In the genomic region with DNA sequence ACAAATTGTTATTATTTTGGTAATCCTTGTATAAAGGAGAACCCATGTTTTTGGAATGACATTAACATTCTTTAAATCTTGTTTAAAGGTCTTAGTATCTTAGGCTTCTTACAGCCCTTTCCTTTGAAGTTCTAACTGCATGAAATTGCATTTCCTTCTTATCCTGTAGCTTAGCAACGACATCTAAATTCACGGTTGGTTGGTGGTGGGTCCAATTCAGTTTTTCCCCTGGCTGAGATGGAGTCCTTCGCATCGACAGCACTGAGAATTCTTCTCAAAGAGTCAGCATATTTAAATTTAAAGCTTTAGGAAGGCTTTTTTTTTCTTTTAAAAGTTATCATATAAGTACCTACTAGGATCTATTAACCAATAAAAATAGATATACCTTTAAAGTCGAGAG, we compare ENCODE assay signal across 23 cellular contexts.
"Had no signal": no experiment of that assay in that cellular context is flagged by ENCODE, and none has a peak within 500 bp of the region (broad histone marks: within the 10 kb centered on the region; RNA-seq: fewer than 3 reads in every experiment).

No MANE protein-coding gene starts in this region.

- H3K4me3 Mint-ChIP-seq: immature natural killer cell; natural killer cell treated with Interleukin-12 subunit alpha and Interleukin-12 subunit beta and Interleukin-15 and Interleukin-18, amount 100 ng/mL, for 72 hours; stimulated activated effector memory CD8-positive, alpha-beta T cell treated with anti-CD3 and anti-CD28 coated beads, Interleukin-12 subunit alpha, Interleukin-12 subunit beta, amount 100 ng/mL, for 72 hours; type B pancreatic cell had no signal

- H3K36me3 ChIP-seq: esophagus muscularis mucosa, gastroesophageal sphincter, right lobe of liver, suprapubic skin, thyroid gland had no signal

- DNase-seq: cortex of kidney; dorsolateral prefrontal cortex; effector memory CD4-positive, alpha-beta T cell; immature natural killer cell; kidney; left cardiac atrium; left ventricle myocardium superior; mesenchymal stem cell; midbrain; psoas muscle; right lobe of liver; stimulated activated CD4-positive, alpha-beta T cell treated with anti-CD3 and anti-CD28 coated beads, Interleukin-4, amount 100 ng/mL, for 1 hour; stimulated activated CD8-positive, alpha-beta memory T cell treated with anti-CD3 and anti-CD28 coated beads, Interleukin-4, amount 100 ng/mL, for 48 hours; stimulated activated naive CD8-positive, alpha-beta T cell treated with anti-CD3 and anti-CD28 coated beads, Interleukin-15, Interleukin-2, amounts not matched to agents 100 U/mL and 50 U/mL, for 24 hours; thyroid gland had no signal

- H3K4me1 Mint-ChIP-seq: immature natural killer cell; stimulated activated effector memory CD8-positive, alpha-beta T cell treated with anti-CD3 and anti-CD28 coated beads, Interleukin-12 subunit alpha, Interleukin-12 subunit beta, amount 100 ng/mL, for 72 hours had no signal

- H3K36me3 Mint-ChIP-seq: immature natural killer cell; natural killer cell treated with Interleukin-12 subunit alpha and Interleukin-12 subunit beta and Interleukin-15 and Interleukin-18, amount 100 ng/mL, for 72 hours; stimulated activated effector memory CD8-positive, alpha-beta T cell treated with anti-CD3 and anti-CD28 coated beads, Interleukin-12 subunit alpha, Interleukin-12 subunit beta, amount 100 ng/mL, for 72 hours; type B pancreatic cell had no signal

- H3K9me3 Mint-ChIP-seq: immature natural killer cell; natural killer cell treated with Interleukin-12 subunit alpha and Interleukin-12 subunit beta and Interleukin-15 and Interleukin-18, amount 100 ng/mL, for 72 hours; stimulated activated effector memory CD8-positive, alpha-beta T cell treated with anti-CD3 and anti-CD28 coated beads, Interleukin-12 subunit alpha, Interleukin-12 subunit beta, amount 100 ng/mL, for 72 hours; type B pancreatic cell had no signal

- H3K4me3 ChIP-seq: dorsolateral prefrontal cortex, esophagus muscularis mucosa, gastroesophageal sphincter, lung, psoas muscle, right lobe of liver, suprapubic skin, thyroid gland had no signal

- H3K4me1 ChIP-seq: gastroesophageal sphincter, psoas muscle, right lobe of liver, suprapubic skin, thyroid gland had no signal

- H3K27ac ChIP-seq: epithelial cell of prostate, esophagus muscularis mucosa, gastroesophageal sphincter, psoas muscle, right lobe of liver, suprapubic skin, thyroid gland had no signal

- H3K27ac Mint-ChIP-seq: immature natural killer cell; natural killer cell treated with Interleukin-12 subunit alpha and Interleukin-12 subunit beta and Interleukin-15 and Interleukin-18, amount 100 ng/mL, for 72 hours; stimulated activated effector memory CD8-positive, alpha-beta T cell treated with anti-CD3 and anti-CD28 coated beads, Interleukin-12 subunit alpha, Interleukin-12 subunit beta, amount 100 ng/mL, for 72 hours; type B pancreatic cell had no signal

- H3K9me3 ChIP-seq: esophagus muscularis mucosa, gastroesophageal sphincter, psoas muscle, right lobe of liver, suprapubic skin, thyroid gland had no signal

- H3K27me3 ChIP-seq: right lobe of liver, thyroid gland had no signal
